Comparison of ENCODE assay signal across 34 cellular contexts in the genomic region with DNA sequence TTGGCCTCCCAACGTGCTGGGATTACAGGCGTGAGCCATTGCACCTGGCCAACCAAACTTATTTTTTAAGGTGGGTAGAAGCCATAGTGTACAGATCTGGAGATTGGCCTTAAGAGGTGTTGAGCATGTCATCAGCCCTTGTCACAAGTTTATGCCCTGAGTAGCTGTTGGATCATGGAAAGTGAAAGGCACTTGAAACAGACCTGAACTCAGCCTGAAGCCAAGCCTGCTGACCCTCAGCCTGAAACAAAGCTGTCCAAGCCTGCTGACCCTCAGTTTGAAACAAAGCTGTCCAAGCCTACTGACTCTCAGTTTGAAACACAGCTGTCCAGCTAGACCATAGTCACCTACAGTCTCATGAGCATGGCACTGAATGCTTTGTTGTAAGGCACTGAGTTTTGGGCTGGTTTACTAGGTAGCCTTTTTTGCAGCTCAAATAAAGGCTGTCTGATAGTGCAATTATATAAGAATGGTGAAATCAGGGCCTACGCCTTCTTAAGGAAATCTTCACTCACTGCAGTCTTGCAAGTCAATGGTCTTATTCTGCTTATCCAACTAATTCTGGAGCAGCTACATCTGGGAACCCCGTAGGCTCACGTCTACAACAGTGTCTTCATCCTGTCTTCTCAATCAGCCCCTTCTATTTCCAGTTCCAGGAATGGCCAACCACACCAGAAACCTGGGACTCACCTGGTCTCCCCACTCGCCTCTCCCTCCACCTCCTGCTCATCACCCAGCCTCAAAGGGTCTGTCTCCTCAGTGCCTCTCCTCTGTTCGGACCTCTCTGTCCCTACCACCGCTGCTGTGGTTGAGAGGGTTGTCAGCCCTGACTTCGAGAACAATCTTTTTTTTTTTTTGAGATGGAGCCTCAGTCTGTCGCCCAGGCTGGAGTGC. TPM values are rescaled to one million over a fixed set of nuclear protein-coding genes. Genes with fewer than 3 reads are reported as not detected.
A peak's percentile ranks its signal among the peaks of the same experiment; 100 is the strongest.
DNase-seq lines count a peak whose midpoint lies in the region; ATAC-seq, FAIRE-seq and TF ChIP-seq lines count a peak whose summit lies in the region.
"Had no signal": no experiment of that assay in that cellular context is flagged by ENCODE, and none has a peak within 500 bp of the region (broad histone marks: within the 10 kb centered on the region; RNA-seq: fewer than 3 reads in every experiment).

No MANE protein-coding gene starts in this region.

- no peaks in the 10 kb centered on the region for H3K36me3 Mint-ChIP-seq in T-helper 17 cell (ENCODE audit: low read depth)
- H3K36me3 Mint-ChIP-seq: activated naive CD4-positive, alpha-beta T cell treated with anti-CD3 and anti-CD28 coated beads, Interleukin-2, amount 10 ng/mL, durations not matched to agents 7 days and 5 days had no signal

- TF ChIP-seq CTCF in GM10266 (IDR thresholded peaks at IDR 0.05; ENCODE audit: control insufficient read depth, insufficient read depth, low read depth, missing control alignments), result no peak

- peaks cover 3% of the 10 kb centered on the region for H3K4me1 Mint-ChIP-seq in T-helper 17 cell
- H3K4me1 Mint-ChIP-seq: nephron had no signal

- peak overlapping the region; percentile 79 for H3K27ac Mint-ChIP-seq in T-helper 17 cell
- H3K27ac Mint-ChIP-seq: activated CD4-positive, alpha-beta memory T cell treated with anti-CD3 and anti-CD28 coated beads, Interleukin-2, amount 10 ng/mL, durations not matched to agents 7 days and 5 days; activated naive CD4-positive, alpha-beta T cell treated with anti-CD3 and anti-CD28 coated beads, Interleukin-2, amount 10 ng/mL, durations not matched to agents 7 days and 5 days; B cell; HFFc6; nephron had no signal

- ATAC-seq in T-helper 17 cell (no peak), HG03521 (IDR thresholded peaks at IDR 0.05; ENCODE audit: unreplicated experiment) (no peak)
- ATAC-seq: activated CD4-positive, CD25-positive, alpha-beta regulatory T cell treated with anti-CD3 and anti-CD28 coated beads, Interleukin-2, amount 50 U/mL, for 24 hours; gastroesophageal sphincter; pancreas; Right ventricle myocardium inferior had no signal

- H3K27me3 Mint-ChIP-seq in T-helper 17 cell, result no peaks in the 10 kb centered on the region
- H3K27me3 Mint-ChIP-seq: activated CD4-positive, alpha-beta memory T cell treated with anti-CD3 and anti-CD28 coated beads, Interleukin-2, amount 10 ng/mL, durations not matched to agents 7 days and 5 days; activated naive CD4-positive, alpha-beta T cell treated with anti-CD3 and anti-CD28 coated beads, Interleukin-2, amount 10 ng/mL, durations not matched to agents 7 days and 5 days; B cell; stimulated activated naive CD8-positive, alpha-beta T cell treated with anti-CD3 and anti-CD28 coated beads, Interleukin-15, Interleukin-2, amounts not matched to agents 100 ng/mL and 50 ng/mL, for 24 hours had no signal

- no peak overlapping the region for H3K4me3 Mint-ChIP-seq in T-helper 17 cell
- H3K4me3 Mint-ChIP-seq: activated CD4-positive, alpha-beta memory T cell treated with anti-CD3 and anti-CD28 coated beads, Interleukin-2, amount 10 ng/mL, durations not matched to agents 7 days and 5 days; activated naive CD4-positive, alpha-beta T cell treated with anti-CD3 and anti-CD28 coated beads, Interleukin-2, amount 10 ng/mL, durations not matched to agents 7 days and 5 days; B cell; HFFc6; stimulated activated naive CD8-positive, alpha-beta T cell treated with anti-CD3 and anti-CD28 coated beads, Interleukin-15, Interleukin-2, amounts not matched to agents 100 ng/mL and 50 ng/mL, for 24 hours had no signal

- peak; percentile 16 for DNase-seq in 8988T
- peak; percentile 19 for DNase-seq in GM10266 (ENCODE audit: extremely low spot score)
- DNase-seq in T-helper 17 cell, result no peak
- peak; percentile 1 for DNase-seq in left kidney (ENCODE audit: low read depth, low spot score)
- no peak for DNase-seq in ecto neural progenitor cell (ENCODE audit: low spot score)
- no peak for DNase-seq in urothelium cell line (ENCODE audit: low spot score)
- no peak for DNase-seq in mucosa of gallbladder (ENCODE audit: low spot score)
- DNase-seq: activated CD4-positive, alpha-beta memory T cell treated with anti-CD3 and anti-CD28 coated beads, Interleukin-2, amount 10 ng/mL, durations not matched to agents 7 days and 5 days; activated CD8-positive, alpha-beta memory T cell treated with anti-CD3 and anti-CD28 coated beads, Interleukin-2, amount 50 U/mL, for 4 hours; activated naive CD4-positive, alpha-beta T cell treated with anti-CD3 and anti-CD28 coated beads, Interleukin-2, amount 10 ng/mL, durations not matched to agents 7 days and 5 days; adrenal gland; brain microvascular endothelial cell; cerebellar nuclear complex; dorsolateral prefrontal cortex; HFFc6; NCI-H1417 treated with DMSO at 0.1 percent for 48 hours; NCI-H2081; NCI-H524 treated with DMSO at 0.1 percent for 48 hours; pancreas; PC-9; T-helper 2 cell; testis had no signal

- no peak for FAIRE-seq in urothelium cell line (lab: Jason Lieb, UNC)
- FAIRE-seq: A204.1, pancreas had no signal

- no peaks in the 10 kb centered on the region for H3K9me3 ChIP-seq in T-helper 17 cell (ENCODE audit: control insufficient read depth, low read length, poor library complexity, severe bottlenecking)
- H3K9me3 ChIP-seq: adrenal gland, gastroesophageal sphincter, pancreas, right atrium auricular region, testis, vagina had no signal

RNA-seq across cellular contexts. Expression of gene NPIPB15, which starts 2.9 kb away (rescaled TPM):
- 10 to 100 TPM in 1 of 2 donors, 1 to 10 TPM in 1; 6.4 to 12.9 TPM for total RNA-seq in T-helper 17 cell
- total RNA-seq in mucosa of gallbladder, result 5.6 TPM
- total RNA-seq: HT1080, lung microvascular endothelial cell, Right ventricle myocardium inferior, vagina had no signal

RNA-seq across cellular contexts. Expression of gene CLEC18B, which starts 48.1 kb away (rescaled TPM):
- total RNA-seq in T-helper 17 cell (1 to 10 TPM; 1.6 to 2.4 TPM), mucosa of gallbladder (6.0 TPM)
- total RNA-seq: HT1080, right atrium auricular region had no signal

Comparison
In these comparisons a context has a peak if more than half of its experiments do, and no peak if none do; other contexts are left out.
1. DNase-seq: peak in 8988T (single experiment), GM10266 (single experiment) and left kidney (single experiment); none in T-helper 17 cell (0 of 3), ecto neural progenitor cell (single experiment), urothelium cell line (single experiment) and mucosa of gallbladder (single experiment).